Comparison of ENCODE assay signal across 21 cellular contexts in the genomic region with DNA sequence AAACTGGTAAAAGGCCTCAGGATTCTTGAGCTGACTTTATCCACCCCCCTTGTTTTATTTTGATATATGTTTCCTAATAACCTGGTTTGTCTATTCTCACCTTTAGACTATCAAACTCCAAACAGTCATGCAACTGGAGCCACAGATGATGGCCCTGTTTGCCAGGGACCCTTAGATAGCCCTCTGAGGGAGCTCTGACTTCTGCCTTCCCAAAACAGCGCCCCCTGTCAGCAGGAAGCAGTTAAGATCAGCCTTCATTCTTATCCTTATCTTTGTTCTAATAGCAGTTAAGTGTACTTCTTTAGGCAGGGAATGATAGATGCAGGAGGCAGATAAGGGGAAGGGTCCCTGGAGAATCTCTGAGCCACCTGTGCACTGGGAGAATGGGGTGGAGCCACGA. TPM values are rescaled to one million over a fixed set of nuclear protein-coding genes. Genes with fewer than 3 reads are reported as not detected.
DNase-seq lines count a peak whose midpoint lies in the region; ATAC-seq and TF ChIP-seq lines count a peak whose summit lies in the region.
"Had no signal": no experiment of that assay in that cellular context is flagged by ENCODE, and none has a peak within 500 bp of the region (broad histone marks: within the 10 kb centered on the region; RNA-seq: fewer than 3 reads in every experiment).

No MANE protein-coding gene starts in this region.

- intact Hi-C loops in A673 (cut with micrococcal nuclease; ENCODE audit: unreplicated experiment), result no loop called here

- TF ChIP-seq CTCF in A673 (conservative IDR thresholded peaks at IDR 0.05; ENCODE audit: low read depth, low read length), result peak; percentile 38
- peak; percentile 12 for TF ChIP-seq CTCF in GM12865 (IDR thresholded peaks at IDR 0.05; ENCODE audit: insufficient read depth, low read depth, low read length, missing control alignments)
- TF ChIP-seq CTCF in fibroblast of mammary gland (conservative IDR thresholded peaks at IDR 0.05; ENCODE audit: control insufficient read depth, insufficient read depth, low read depth, low read length), result peak; percentile 28

- no peak overlapping the region for H3K4me3 ChIP-seq in A673 (ENCODE audit: low read depth, low read length, poor library complexity, severe bottlenecking)
- no peak overlapping the region for H3K4me3 ChIP-seq in GM12865 (ENCODE audit: low read depth, low read length)
- H3K4me3 ChIP-seq in NT2/D1 (ENCODE audit: insufficient read length, low read depth), result no peak overlapping the region
- no peak overlapping the region for H3K4me3 ChIP-seq in fibroblast of mammary gland (ENCODE audit: control insufficient read depth, low read depth, low read length)
- H3K4me3 ChIP-seq: PC-9, right lobe of liver, SK-N-MC had no signal

- H3K9me3 ChIP-seq in A673 (ENCODE audit: low read depth, low read length, poor library complexity, severe bottlenecking) (no peaks in the 10 kb centered on the region), NT2/D1 (ENCODE audit: insufficient read depth, low read length) (no peaks in the 10 kb centered on the region)
- H3K9me3 ChIP-seq: right lobe of liver had no signal

- H3K36me3 ChIP-seq in A673 (ENCODE audit: insufficient read depth, low read length, poor library complexity, severe bottlenecking), result no peaks in the 10 kb centered on the region
- H3K36me3 ChIP-seq in NT2/D1 (ENCODE audit: insufficient read depth, insufficient read length, low read length), result no peaks in the 10 kb centered on the region
- H3K36me3 ChIP-seq: right lobe of liver had no signal

- no peaks in the 10 kb centered on the region for H3K4me1 ChIP-seq in A673 (ENCODE audit: insufficient read depth, low read length, poor library complexity, severe bottlenecking)
- no peaks in the 10 kb centered on the region for H3K4me1 ChIP-seq in NT2/D1 (ENCODE audit: insufficient read depth, insufficient read length)

- H3K27ac ChIP-seq in A673 (ENCODE audit: low read depth, low read length, poor library complexity, severe bottlenecking), result no peak overlapping the region
- H3K27ac ChIP-seq: right lobe of liver, SK-N-MC had no signal

- CTCF ChIA-PET in A673 (lab: Charles Lee), result no interaction called here

- ATAC-seq in HG03045 (IDR thresholded peaks at IDR 0.05; ENCODE audit: unreplicated experiment), result no peak
- ATAC-seq: activated CD4-positive, alpha-beta T cell treated with anti-CD3 and anti-CD28 coated beads for 36 hours; left colon; right lobe of liver had no signal

- DNase-seq in A673 (ENCODE audit: low spot score) (no peak), GM12865 (ENCODE audit: low read depth) (no peak), NT2/D1 (ENCODE audit: low read depth, low spot score) (peak; percentile 2), fibroblast of mammary gland (ENCODE audit: low read depth) (no peak), RKO (ENCODE audit: low spot score) (no peak), NOMO-1 treated with dmso at 0.1 percent for 144 hours (lab: John Stamatoyannopoulos, UW; ENCODE audit: unreplicated experiment) (no peak), NK-92 (lab: John Stamatoyannopoulos, UW; ENCODE audit: unreplicated experiment) (no peak)
- DNase-seq: activated CD4-positive, alpha-beta T cell treated with anti-CD3 and anti-CD28 coated beads for 36 hours; activated gamma-delta T cell; foreskin fibroblast; left colon; midbrain; NCI-H446 treated with DMSO at 0.1 percent for 48 hours; nucleus accumbens; PC-9; right lobe of liver; stimulated activated CD4-positive, alpha-beta T cell treated with anti-CD3 and anti-CD28 coated beads, Interleukin-1b, Interleukin-23, amount 100 ng/mL, for 48 hours had no signal

- POLR2A ChIA-PET in A673 (lab: Charles Lee; ENCODE audit: low non-redundant PET), result no interaction called here

- H3K27me3 ChIP-seq in A673 (replicated peaks; ENCODE audit: insufficient read depth, low read depth, low read length, poor library complexity) (no peaks in the 10 kb centered on the region), NT2/D1 (ENCODE audit: insufficient read depth, insufficient read length) (no peaks in the 10 kb centered on the region)
- H3K27me3 ChIP-seq: right lobe of liver had no signal

- no TSS peak for BruUV-seq in A673 (replicated peaks; lab: Mats Ljungman, UMichigan)

- H3K9ac ChIP-seq in NT2/D1 (ENCODE audit: insufficient read length, low read depth), result no peak overlapping the region

RNA-seq across cellular contexts. Expression of gene CXCL13, which starts 27.5 kb away (rescaled TPM):
- total RNA-seq in A673 (2021), result not detected in 2 replicates
- total RNA-seq: cerebellum, G401, PC-9 had no signal
